Comparison of ENCODE assay signal across 16 cellular contexts in genomic region chr10:91210014-91210413, GRCh38. TPM values are rescaled to one million over a fixed set of nuclear protein-coding genes. Genes with fewer than 3 reads are reported as not detected.
DNase-seq lines count a peak whose midpoint lies in the region; ATAC-seq and TF ChIP-seq lines count a peak whose summit lies in the region.
"Had no signal": no experiment of that assay in that cellular context is flagged by ENCODE, and none has a peak within 500 bp of the region (broad histone marks: within the 10 kb centered on the region; RNA-seq: fewer than 3 reads in every experiment).

No MANE protein-coding gene starts in this region.

- ATAC-seq in activated CD4-positive, alpha-beta T cell treated with anti-CD3 and anti-CD28 coated beads for 36 hours: no peak
- ATAC-seq in HG03354 (IDR thresholded peaks at IDR 0.05; ENCODE audit: poor library complexity, severe bottlenecking, unreplicated experiment): peak; percentile 2
- ATAC-seq in naive thymus-derived CD8-positive, alpha-beta T cell: no peak

- H3K27ac Mint-ChIP-seq in activated CD4-positive, alpha-beta T cell treated with anti-CD3 and anti-CD28 coated beads for 36 hours: peak overlapping the region; percentile 22
- no peak overlapping the region for H3K27ac Mint-ChIP-seq in activated CD4-positive, alpha-beta T cell treated with anti-CD3 and anti-CD28 coated beads, Interleukin-2, amount 10 ng/mL, durations not matched to agents 7 days and 5 days
- peak overlapping the region in 6 of 10 donors; percentile 12 to 58 (median 22) for H3K27ac Mint-ChIP-seq in naive thymus-derived CD8-positive, alpha-beta T cell
- H3K27ac Mint-ChIP-seq: immature natural killer cell had no signal

- H3K27ac ChIP-seq in spleen: peak overlapping the region in 1 of 8 donors; percentile 15
- H3K27ac ChIP-seq: brain microvascular endothelial cell, pancreas, upper lobe of right lung had no signal

- TF ChIP-seq POLR2A in spleen (IDR thresholded peaks at IDR 0.05): no peak

- WGBS in spleen, 5 donors: 70 to 84% (median 81%) methylated on average over 3 of the region's 3 CpGs

- no peaks in the 10 kb centered on the region for H3K36me3 ChIP-seq in spleen
- H3K36me3 ChIP-seq: brain microvascular endothelial cell, pancreas, upper lobe of right lung had no signal

- CTCF ChIA-PET in activated CD4-positive, alpha-beta T cell treated with anti-CD3 and anti-CD28 coated beads for 36 hours (lab: Charles Lee): interaction anchor here (0.5 to 0.9 kb wide), 2 partner anchors 16 to 147 kb away, joined by 3 to 4 read pairs; no protein-coding TSS in a partner anchor
- CTCF ChIA-PET in activated CD4-positive, alpha-beta T cell treated with anti-CD3 and anti-CD28 coated beads, Interleukin-2, amount 10 ng/mL, durations not matched to agents 7 days and 5 days (lab: Charles Lee): interaction anchor here (0.5 to 1.5 kb wide), 4 partner anchors 9 to 264 kb away, joined by 3 read pairs; partner anchors contain the start of gene PCGF5

- no peak overlapping the region for H3K4me3 Mint-ChIP-seq in activated CD4-positive, alpha-beta T cell treated with anti-CD3 and anti-CD28 coated beads for 36 hours
- H3K4me3 Mint-ChIP-seq in activated CD4-positive, alpha-beta T cell treated with anti-CD3 and anti-CD28 coated beads, Interleukin-2, amount 10 ng/mL, durations not matched to agents 7 days and 5 days: no peak overlapping the region
- peak overlapping the region in 3 of 10 donors; percentile 0 to 6 (median 2) for H3K4me3 Mint-ChIP-seq in naive thymus-derived CD8-positive, alpha-beta T cell
- H3K4me3 Mint-ChIP-seq: immature natural killer cell had no signal

- intact Hi-C loops in activated CD4-positive, alpha-beta T cell treated with anti-CD3 and anti-CD28 coated beads for 36 hours (cut with DNase I, micrococcal nuclease): no loop called here
- intact Hi-C loops in spleen (cut with DNase I; ENCODE audit: low total_unique reads): no loop called here

- TF ChIP-seq CTCF in spleen (IDR thresholded peaks at IDR 0.05 in 8 of 11, conservative IDR thresholded peaks at IDR 0.05 in 3 of 11): no peak

- no peaks in the 10 kb centered on the region for H3K27me3 Mint-ChIP-seq in activated CD4-positive, alpha-beta T cell treated with anti-CD3 and anti-CD28 coated beads for 36 hours
- no peaks in the 10 kb centered on the region for H3K27me3 Mint-ChIP-seq in activated CD4-positive, alpha-beta T cell treated with anti-CD3 and anti-CD28 coated beads, Interleukin-2, amount 10 ng/mL, durations not matched to agents 7 days and 5 days
- no peaks in the 10 kb centered on the region for H3K27me3 Mint-ChIP-seq in naive thymus-derived CD8-positive, alpha-beta T cell

- POLR2A ChIA-PET in activated CD4-positive, alpha-beta T cell treated with anti-CD3 and anti-CD28 coated beads for 36 hours (lab: Charles Lee): no interaction called here
- POLR2A ChIA-PET in activated CD4-positive, alpha-beta T cell treated with anti-CD3 and anti-CD28 coated beads, Interleukin-2, amount 10 ng/mL, durations not matched to agents 7 days and 5 days (lab: Charles Lee): no interaction called here
- POLR2A ChIA-PET in naive thymus-derived CD8-positive, alpha-beta T cell (lab: Charles Lee): no interaction called here

- H3K9me3 Mint-ChIP-seq in activated CD4-positive, alpha-beta T cell treated with anti-CD3 and anti-CD28 coated beads for 36 hours (ENCODE audit: low read depth): no peaks in the 10 kb centered on the region
- H3K9me3 Mint-ChIP-seq in activated CD4-positive, alpha-beta T cell treated with anti-CD3 and anti-CD28 coated beads, Interleukin-2, amount 10 ng/mL, durations not matched to agents 7 days and 5 days: no peaks in the 10 kb centered on the region
- no peaks in the 10 kb centered on the region for H3K9me3 Mint-ChIP-seq in naive thymus-derived CD8-positive, alpha-beta T cell
- H3K9me3 Mint-ChIP-seq: immature natural killer cell had no signal

- peaks cover 4% of the 10 kb centered on the region for H3K36me3 Mint-ChIP-seq in activated CD4-positive, alpha-beta T cell treated with anti-CD3 and anti-CD28 coated beads for 36 hours (ENCODE audit: low read depth)
- H3K36me3 Mint-ChIP-seq in activated CD4-positive, alpha-beta T cell treated with anti-CD3 and anti-CD28 coated beads, Interleukin-2, amount 10 ng/mL, durations not matched to agents 7 days and 5 days (ENCODE audit: low read depth): peaks cover 4% of the 10 kb centered on the region
- H3K36me3 Mint-ChIP-seq in naive thymus-derived CD8-positive, alpha-beta T cell: peaks cover 0 to 3% (median 0%) of the 10 kb centered on the region in 3 donors
- H3K36me3 Mint-ChIP-seq: immature natural killer cell had no signal

- H3K4me1 ChIP-seq in spleen: peaks cover 20 to 68% (median 41%) of the 10 kb centered on the region in 6 donors
- H3K4me1 ChIP-seq: Caco-2, pancreas, upper lobe of right lung had no signal

- H3K27me3 ChIP-seq in spleen (replicated peaks in 1 of 7): no peaks in the 10 kb centered on the region
- H3K27me3 ChIP-seq: brain microvascular endothelial cell, pancreas, upper lobe of right lung had no signal

- peaks cover 58% of the 10 kb centered on the region for H3K4me1 Mint-ChIP-seq in activated CD4-positive, alpha-beta T cell treated with anti-CD3 and anti-CD28 coated beads for 36 hours
- H3K4me1 Mint-ChIP-seq in activated CD4-positive, alpha-beta T cell treated with anti-CD3 and anti-CD28 coated beads, Interleukin-2, amount 10 ng/mL, durations not matched to agents 7 days and 5 days: peaks cover 47% of the 10 kb centered on the region
- peaks cover 31 to 83% (median 71%) of the 10 kb centered on the region in 4 donors for H3K4me1 Mint-ChIP-seq in naive thymus-derived CD8-positive, alpha-beta T cell

- H3K9me3 ChIP-seq in spleen: no peaks in the 10 kb centered on the region
- H3K9me3 ChIP-seq: Caco-2, pancreas, upper lobe of right lung had no signal

- no peak overlapping the region for H3K4me3 ChIP-seq in spleen
- H3K4me3 ChIP-seq: pancreas, upper lobe of right lung had no signal

- no peak for DNase-seq in activated CD4-positive, alpha-beta T cell treated with anti-CD3 and anti-CD28 coated beads for 36 hours
- no peak for DNase-seq in activated CD4-positive, alpha-beta T cell treated with anti-CD3 and anti-CD28 coated beads, Interleukin-2, amount 10 ng/mL, durations not matched to agents 7 days and 5 days
- DNase-seq in NCI-H345 (lab: John Stamatoyannopoulos, UW): peak; percentile 79
- DNase-seq in naive thymus-derived CD8-positive, alpha-beta T cell: no peak
- DNase-seq in iPS-NIHi11 (ENCODE audit: low spot score): no peak
- DNase-seq in stimulated activated naive CD4-positive, alpha-beta T cell treated with Interleukin-2 at 50 U/mL for 16 hours (lab: John Stamatoyannopoulos, UW): no peak
- DNase-seq in spleen: no peak
- DNase-seq: brain microvascular endothelial cell; Caco-2; effector CD8-positive, alpha-beta T cell; foreskin fibroblast; GOT3 had no signal

RNA-seq across cellular contexts. Expression of gene PCGF5, which starts 10.4 kb away (rescaled TPM):
- 10 to 100 TPM; 36.5 to 44.3 TPM for total RNA-seq in activated CD4-positive, alpha-beta T cell treated with anti-CD3 and anti-CD28 coated beads for 36 hours
- 10 to 100 TPM; 49.3 to 62.0 TPM for total RNA-seq in activated CD4-positive, alpha-beta T cell treated with anti-CD3 and anti-CD28 coated beads, Interleukin-2, amount 10 ng/mL, durations not matched to agents 7 days and 5 days
- total RNA-seq in naive thymus-derived CD8-positive, alpha-beta T cell: 10 to 100 TPM; 51.1 to 51.7 TPM
- 10 to 100 TPM; 55.7 to 73.5 (median 60.8) TPM for polyA plus RNA-seq in naive thymus-derived CD8-positive, alpha-beta T cell
- total RNA-seq in spleen: 10 to 100 TPM; 48.6 to 68.5 (median 51.6) TPM
- polyA plus RNA-seq in spleen: 10 to 100 TPM; 20.4 to 28.8 (median 27.5) TPM
